Comparison of ENCODE assay signal across 14 cellular contexts in genomic region chr13:51912091-51912490, GRCh38. TPM values are rescaled to one million over a fixed set of nuclear protein-coding genes. Genes with fewer than 3 reads are reported as not detected.
DNase-seq lines count a peak whose midpoint lies in the region; ATAC-seq, FAIRE-seq and TF ChIP-seq lines count a peak whose summit lies in the region.
"Had no signal": no experiment of that assay in that cellular context is flagged by ENCODE, and none has a peak within 500 bp of the region (broad histone marks: within the 10 kb centered on the region; RNA-seq: fewer than 3 reads in every experiment).

No MANE protein-coding gene starts in this region.

- TF ChIP-seq POLR2A in adrenal gland (IDR thresholded peaks at IDR 0.05) = no peak

- no peak overlapping the region for H3K4me3 ChIP-seq in epithelial cell of esophagus (ENCODE audit: low read length)
- no peak overlapping the region for H3K4me3 ChIP-seq in adrenal gland

- intact Hi-C loops in adrenal gland (cut with DNase I) = no loop called here

- ATAC-seq in HG02763 (IDR thresholded peaks at IDR 0.05; ENCODE audit: unreplicated experiment) = no peak

- FAIRE-seq in HTR-8/SVneo (lab: Jason Lieb, UNC) = no peak

- H3K4me1 ChIP-seq in adrenal gland (replicated peaks in 1 of 2) = no peaks in the 10 kb centered on the region

- no peaks in the 10 kb centered on the region for H3K27me3 ChIP-seq in adrenal gland

- TF ChIP-seq CTCF in epithelial cell of esophagus (IDR thresholded peaks at IDR 0.05; ENCODE audit: insufficient read depth, low read depth, low read length, missing control alignments) = peak; percentile 40
- no peak for TF ChIP-seq CTCF in GM10266 (IDR thresholded peaks at IDR 0.05; ENCODE audit: control insufficient read depth, insufficient read depth, low read depth, missing control alignments)
- no peak for TF ChIP-seq CTCF in adrenal gland (IDR thresholded peaks at IDR 0.05)

- H3K27ac ChIP-seq in adrenal gland = no peak overlapping the region

- DNase-seq in DMS53 (lab: John Stamatoyannopoulos, UW) (peak; percentile 94), NCI-H2107 treated with DMSO at 0.1 percent for 48 hours (lab: John Stamatoyannopoulos, UW; ENCODE audit: unreplicated experiment) (peak; percentile 81), epithelial cell of esophagus (ENCODE audit: low read depth) (peak; percentile 48), pons (ENCODE audit: low spot score) (peak; percentile 81), GM10266 (ENCODE audit: extremely low spot score) (no peak), adrenal gland (no peak), HTR-8/SVneo (ENCODE audit: insufficient read length, low spot score) (no peak)
- DNase-seq: DMS79 treated with DMSO at 0.1 percent for 48 hours; foreskin fibroblast; IMR-90; naive B cell; stimulated activated CD4-positive, alpha-beta T cell treated with anti-CD3 and anti-CD28 coated beads, Interleukin-4, amount 100 ng/mL, for 1 hour had no signal

- H3K36me3 ChIP-seq in adrenal gland (replicated peaks in 1 of 2) = no peaks in the 10 kb centered on the region

- no peaks in the 10 kb centered on the region for H3K9me3 ChIP-seq in adrenal gland (replicated peaks in 1 of 3)

- WGBS in adrenal gland, 4 donors = 72 to 78% (median 74%) methylated on average over 10 of the region's 10 CpGs

RNA-seq across cellular contexts. Expression of gene CCDC70, which starts 50.3 kb away (rescaled TPM):
- total RNA-seq in adrenal gland = not detected
- not detected for polyA plus RNA-seq in adrenal gland
- total RNA-seq: IMR-90, ureter had no signal
- polyA plus RNA-seq: IMR-90 had no signal

Comparison
In these comparisons a context has a peak if more than half of its experiments do, and no peak if none do; other contexts are left out.
1. DNase-seq: peak in DMS53 (single experiment), NCI-H2107 treated with DMSO at 0.1 percent for 48 hours (single experiment), epithelial cell of esophagus (single experiment) and pons (single experiment); none in GM10266 (single experiment), adrenal gland (0 of 7) and HTR-8/SVneo (single experiment).